Comparison of ENCODE assay signal across 10 cellular contexts in the genomic region with DNA sequence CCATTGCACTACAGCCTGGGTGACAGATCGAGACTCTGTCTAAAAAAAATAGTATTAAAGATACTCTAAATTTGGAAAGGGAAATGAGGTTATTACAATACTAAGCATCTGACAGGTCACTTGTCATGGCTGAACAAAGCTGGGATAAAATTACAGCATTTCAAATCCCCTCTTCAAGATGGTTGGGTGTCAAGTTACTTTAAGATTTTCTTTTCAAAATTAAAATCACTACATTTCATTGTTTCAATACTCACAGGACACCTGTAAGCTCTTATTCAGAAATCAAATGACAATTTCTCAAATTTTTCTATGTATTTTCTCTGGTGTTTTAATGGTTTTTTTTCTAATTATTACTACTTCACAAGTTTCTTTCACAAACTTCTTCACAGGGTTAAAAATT. TPM values are rescaled to one million over a fixed set of nuclear protein-coding genes. Genes with fewer than 3 reads are reported as not detected.
DNase-seq lines count a peak whose midpoint lies in the region; ATAC-seq and TF ChIP-seq lines count a peak whose summit lies in the region.
"Had no signal": no experiment of that assay in that cellular context is flagged by ENCODE, and none has a peak within 500 bp of the region (broad histone marks: within the 10 kb centered on the region; RNA-seq: fewer than 3 reads in every experiment).

No MANE protein-coding gene starts in this region.

- H3K9me3 ChIP-seq in breast epithelium: no peaks in the 10 kb centered on the region
- H3K9me3 ChIP-seq in endodermal cell (ENCODE audit: control insufficient read depth, low read length): no peaks in the 10 kb centered on the region
- H3K9me3 ChIP-seq in subcutaneous abdominal adipose tissue (ENCODE audit: control insufficient read depth in 5 of 5, low read length in 5 of 5): no peaks in the 10 kb centered on the region

- H3K4me3 ChIP-seq in breast epithelium: no peak overlapping the region
- peak overlapping the region; percentile 87 for H3K4me3 ChIP-seq in endodermal cell (ENCODE audit: low read length)
- no peak overlapping the region for H3K4me3 ChIP-seq in subcutaneous abdominal adipose tissue (ENCODE audit: low read depth in 1 of 5, low read length in 5 of 5)
- H3K4me3 ChIP-seq: skin epidermis had no signal

- no peak for ATAC-seq in HG03139 (IDR thresholded peaks at IDR 0.05; ENCODE audit: unreplicated experiment)

- no peak for TF ChIP-seq POLR2A in breast epithelium (IDR thresholded peaks at IDR 0.05)

- H3K36me3 Mint-ChIP-seq in MCF 10A (ENCODE audit: insufficient read depth, unreplicated experiment) (peaks cover 100% of the 10 kb centered on the region), endodermal cell (ENCODE audit: low read depth) (peaks cover 92% of the 10 kb centered on the region), progenitor cell of endocrine pancreas (ENCODE audit: insufficient read depth) (peaks cover 37% of the 10 kb centered on the region)

- no TSS peak for BruUV-seq in MCF 10A (replicated peaks; lab: Mats Ljungman, UMichigan)

- H3K27me3 ChIP-seq in breast epithelium (no peaks in the 10 kb centered on the region), endodermal cell (ENCODE audit: control insufficient read depth, insufficient read depth, low read length, poor library complexity, severe bottlenecking) (no peaks in the 10 kb centered on the region), subcutaneous abdominal adipose tissue (ENCODE audit: control insufficient read depth in 5 of 5, insufficient read depth in 4 of 5, low read length in 5 of 5) (no peaks in the 10 kb centered on the region)

- CTCF ChIA-PET in MCF 10A (lab: Yijun Ruan, JAX): interaction anchor here (0.6 to 1.2 kb wide), 2 partner anchors 63 to 781 kb away, joined by 3 read pairs; no protein-coding TSS in a partner anchor
- CTCF ChIA-PET in RWPE1 (lab: Yijun Ruan, JAX): no interaction called here

- H3K36me3 ChIP-seq in breast epithelium (peaks cover 23% of the 10 kb centered on the region), endodermal cell (ENCODE audit: control insufficient read depth, insufficient read depth, low read length) (peaks cover 93% of the 10 kb centered on the region), subcutaneous abdominal adipose tissue (ENCODE audit: control insufficient read depth in 5 of 5, insufficient read depth in 5 of 5, low read length in 5 of 5) (peaks cover 60 to 85% (median 72%) of the 10 kb centered on the region in 5 donors)

- H3K27ac Mint-ChIP-seq in MCF 10A (ENCODE audit: low read depth, unreplicated experiment) (peak overlapping the region; percentile 35), endodermal cell (no peak overlapping the region), progenitor cell of endocrine pancreas (no peak overlapping the region)

- peaks cover 34% of the 10 kb centered on the region for H3K4me1 Mint-ChIP-seq in MCF 10A (ENCODE audit: insufficient read depth, unreplicated experiment)
- H3K4me1 Mint-ChIP-seq in endodermal cell: peaks cover 39% of the 10 kb centered on the region
- peaks cover 30% of the 10 kb centered on the region for H3K4me1 Mint-ChIP-seq in progenitor cell of endocrine pancreas (ENCODE audit: low read depth)

- no peaks in the 10 kb centered on the region for H3K27me3 Mint-ChIP-seq in MCF 10A (ENCODE audit: insufficient read depth, unreplicated experiment)
- H3K27me3 Mint-ChIP-seq in endodermal cell (ENCODE audit: insufficient read depth): no peaks in the 10 kb centered on the region
- H3K27me3 Mint-ChIP-seq in progenitor cell of endocrine pancreas: no peaks in the 10 kb centered on the region

- intact Hi-C loops in MCF 10A (cut with micrococcal nuclease): loop anchor here (1.0 kb wide), 1 partner anchor 7 kb away; no protein-coding TSS in a partner anchor
- intact Hi-C loops in breast epithelium (cut with DNase I; ENCODE audit: low total_unique reads): no loop called here

- no peak for DNase-seq in MCF 10A (ENCODE audit: unreplicated experiment)
- DNase-seq in breast epithelium (ENCODE audit: low spot score in 2 of 2): no peak
- no peak for DNase-seq in RWPE1 (ENCODE audit: low spot score)
- no peak for DNase-seq in endodermal cell
- no peak for DNase-seq in progenitor cell of endocrine pancreas (ENCODE audit: low spot score, unreplicated experiment)
- no peak for DNase-seq in NCI-H1930 (lab: John Stamatoyannopoulos, UW)
- DNase-seq: Right ventricle myocardium superior had no signal

- WGBS in endodermal cell (ENCODE audit: insufficient coverage in 1 of 2, insufficient read length in 1 of 2), 2 experiments: 100% methylated on average over 1 of the region's 1 CpG

- H3K4me1 ChIP-seq in breast epithelium (peaks cover 0 to 22% of the 10 kb centered on the region in 2 donors), endodermal cell (ENCODE audit: control insufficient read depth, insufficient read depth, low read length) (peaks cover 2% of the 10 kb centered on the region), subcutaneous abdominal adipose tissue (ENCODE audit: control insufficient read depth in 5 of 5, insufficient read depth in 5 of 5, low read length in 5 of 5) (peaks cover 0 to 40% (median 22%) of the 10 kb centered on the region in 5 donors)

- H3K9ac ChIP-seq in endodermal cell (ENCODE audit: extremely low read depth, low read length, poor library complexity, severe bottlenecking) (no peak overlapping the region), subcutaneous abdominal adipose tissue (ENCODE audit: low read length in 5 of 5) (no peak overlapping the region)

- no peaks in the 10 kb centered on the region for H3K9me3 Mint-ChIP-seq in MCF 10A (ENCODE audit: unreplicated experiment)
- no peaks in the 10 kb centered on the region for H3K9me3 Mint-ChIP-seq in endodermal cell
- no peaks in the 10 kb centered on the region for H3K9me3 Mint-ChIP-seq in progenitor cell of endocrine pancreas (ENCODE audit: low read depth)

- H3K27ac ChIP-seq in breast epithelium (no peak overlapping the region), RWPE1 (peak overlapping the region; percentile 35; the same call in 1 of the 2 replicates), endodermal cell (ENCODE audit: low read depth, low read length) (no peak overlapping the region), subcutaneous abdominal adipose tissue (ENCODE audit: low read depth, low read length) (peak overlapping the region; percentile 100)
- H3K27ac ChIP-seq: skin epidermis had no signal

- TF ChIP-seq CTCF in MCF 10A (IDR thresholded peaks at IDR 0.05; ENCODE audit: unreplicated experiment) (no peak), breast epithelium (IDR thresholded peaks at IDR 0.05) (no peak), RWPE1 (conservative IDR thresholded peaks at IDR 0.05; ENCODE audit: low read depth) (no peak), endodermal cell (conservative IDR thresholded peaks at IDR 0.05) (no peak), progenitor cell of endocrine pancreas (IDR thresholded peaks at IDR 0.05; ENCODE audit: unreplicated experiment) (no peak)

- POLR2A ChIA-PET in MCF 10A (lab: Yijun Ruan, JAX) (interaction anchor here (0.9 to 8.9 kb wide), 4 partner anchors 7 to 49 kb away, joined by 3 to 123 read pairs (median 8); a partner anchor contains a TSS), RWPE1 (lab: Yijun Ruan, JAX; ENCODE audit: low non-redundant PET) (interaction anchor here (0.5 kb wide), 1 partner anchor 9 kb away, joined by 3 read pairs; no protein-coding TSS in a partner anchor)

- H3K4me3 Mint-ChIP-seq in MCF 10A (ENCODE audit: unreplicated experiment) (no peak overlapping the region), endodermal cell (peak overlapping the region; percentile 18), progenitor cell of endocrine pancreas (ENCODE audit: low read depth) (no peak overlapping the region)

RNA-seq across cellular contexts. Expression of a gene that starts 5.7 kb away (rescaled TPM):
- total RNA-seq in MCF 10A (2022): 165 and 212 TPM in 2 replicates
- 100 to 1,000 TPM in 2 of 3 donors, 10 to 100 TPM in 1; 91.5 to 172 (median 154) TPM for total RNA-seq in breast epithelium
- total RNA-seq in endodermal cell: 100 to 1,000 TPM; 195 to 231 TPM
- 238 TPM for polyA plus RNA-seq in endodermal cell (2013, experiment 1 of 2)
- 234 TPM for polyA plus RNA-seq in endodermal cell (2013, experiment 2 of 2)
- total RNA-seq in progenitor cell of endocrine pancreas: 146 and 149 TPM in 2 replicates

RNA-seq across cellular contexts. Expression of a gene that starts 5.8 kb away (rescaled TPM):
- total RNA-seq in MCF 10A (2022) (13.8 and 23.1 TPM in 2 replicates), breast epithelium (10 to 100 TPM; 32.8 to 53.7 (median 53.1) TPM), endodermal cell (10 to 100 TPM; 18.8 to 33.6 TPM), progenitor cell of endocrine pancreas (48.8 and 50.0 TPM in 2 replicates)
- polyA plus RNA-seq in endodermal cell (2013, experiment 1 of 2): 37.0 TPM
- polyA plus RNA-seq in endodermal cell (2013, experiment 2 of 2): 32.8 TPM

RNA-seq across cellular contexts. Expression of a gene that starts 48.5 kb away (rescaled TPM):
- 42.2 and 43.9 TPM in 2 replicates for total RNA-seq in MCF 10A (2022)
- total RNA-seq in breast epithelium: 10 to 100 TPM; 20.6 to 47.0 (median 29.8) TPM
- total RNA-seq in endodermal cell: 10 to 100 TPM; 40.6 to 46.2 TPM
- 41.1 TPM for polyA plus RNA-seq in endodermal cell (2013, experiment 1 of 2)
- polyA plus RNA-seq in endodermal cell (2013, experiment 2 of 2): 41.4 TPM
- total RNA-seq in progenitor cell of endocrine pancreas: 55.7 and 57.8 TPM in 2 replicates

Comparison
In these comparisons a context has a peak if more than half of its experiments do, and no peak if none do; other contexts are left out.
1. H3K27ac ChIP-seq: peak in RWPE1 (single experiment) and subcutaneous abdominal adipose tissue (single experiment); none in breast epithelium (0 of 2) and endodermal cell (single experiment).